In the genomic region with DNA sequence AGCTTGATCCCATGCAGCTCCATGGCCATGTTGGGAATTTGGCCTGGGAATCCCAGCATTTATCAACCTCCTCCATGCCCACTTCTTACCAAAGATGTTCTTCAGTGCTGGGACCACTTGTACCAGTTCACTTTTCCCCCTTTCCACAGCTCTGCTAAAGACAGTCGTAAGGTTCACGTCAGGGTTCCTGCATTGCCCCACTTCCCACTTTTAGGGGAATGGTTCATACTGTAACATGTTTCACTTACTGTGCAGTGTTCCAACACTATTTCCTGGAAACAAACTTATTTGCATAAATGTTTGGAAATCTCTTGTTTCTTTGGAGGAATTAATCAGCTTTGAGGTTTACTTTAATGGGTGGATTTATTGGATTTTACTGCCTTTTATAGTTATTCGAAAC, we compare ENCODE assay signal across 20 cellular contexts.
"Had no signal": no experiment of that assay in that cellular context is flagged by ENCODE, and none has a peak within 500 bp of the region (broad histone marks: within the 10 kb centered on the region; RNA-seq: fewer than 3 reads in every experiment).

No MANE protein-coding gene starts in this region.

- ATAC-seq: effector memory CD8-positive, alpha-beta T cell; gastroesophageal sphincter; natural killer cell; pancreas had no signal

- H3K27me3 ChIP-seq: esophagus muscularis mucosa, gastroesophageal sphincter, pancreas, sigmoid colon, stomach, transverse colon, vagina had no signal

- H3K9me3 ChIP-seq: esophagus muscularis mucosa, gastroesophageal sphincter, pancreas, sigmoid colon, stomach, thoracic aorta, transverse colon, vagina had no signal

- H3K36me3 ChIP-seq: pancreas, thoracic aorta, transverse colon, vagina had no signal

- H3K4me1 ChIP-seq: pancreas, vagina had no signal

- DNase-seq: effector memory CD8-positive, alpha-beta T cell; glutamatergic neuron; islet precursor cell; mammary epithelial cell; natural killer cell; occipital lobe; pancreas; sigmoid colon; stimulated activated CD4-positive, alpha-beta T cell treated with anti-CD3 and anti-CD28 coated beads, Interleukin-2, amount 100 ng/mL, for 24 hours; stimulated activated CD4-positive, alpha-beta T cell treated with anti-CD3 and anti-CD28 coated beads, Interleukin-4, amount 100 ng/mL, for 4 hours; stimulated activated naive CD4-positive, alpha-beta T cell; stomach; substantia nigra; transverse colon had no signal

- H3K27ac ChIP-seq: epithelial cell of prostate, esophagus muscularis mucosa, gastroesophageal sphincter, pancreas, sigmoid colon, skin epidermis, stomach, transverse colon, vagina had no signal

- H3K4me3 ChIP-seq: esophagus muscularis mucosa, gastroesophageal sphincter, pancreas, sigmoid colon, skin epidermis, stomach, thoracic aorta, transverse colon, vagina had no signal
